Comparison of ENCODE assay signal across 24 cellular contexts in the genomic region with DNA sequence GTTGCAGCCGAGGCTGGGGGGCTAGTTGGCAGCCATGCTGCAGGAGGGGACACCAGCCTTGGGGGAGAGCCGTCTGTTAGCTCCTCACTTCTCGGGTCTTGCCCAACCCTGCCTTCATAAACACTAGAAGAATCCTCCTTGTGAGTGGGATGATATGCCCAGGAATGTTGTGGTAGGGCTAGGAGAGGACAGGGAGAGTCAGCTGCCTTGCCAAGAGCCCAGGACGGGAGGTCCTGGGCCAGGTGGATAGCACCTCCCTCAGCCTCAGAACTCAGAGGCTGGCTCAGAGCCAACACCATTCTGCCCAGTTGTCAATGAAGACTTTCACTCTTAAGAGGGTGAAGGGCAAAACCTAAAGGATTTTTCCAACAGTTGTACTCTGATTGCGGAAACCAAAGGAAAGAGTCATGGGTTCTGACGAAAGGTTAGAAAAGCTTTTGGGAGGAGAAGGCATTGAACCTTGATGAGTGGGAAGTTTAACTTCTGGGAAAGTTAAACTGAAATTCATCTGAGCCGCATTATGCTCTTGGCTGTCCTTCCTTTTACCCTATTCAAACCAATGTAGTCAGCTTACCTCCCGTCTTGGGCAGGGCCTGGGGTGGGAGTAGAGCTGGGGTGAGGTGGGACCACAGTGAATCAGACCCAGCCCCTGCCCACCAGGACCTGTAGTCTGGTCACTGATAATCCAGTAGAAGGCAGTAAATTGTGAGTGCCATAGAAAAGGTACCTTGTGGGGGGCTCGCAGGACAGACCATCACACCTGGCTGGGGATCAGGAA.
DNase-seq lines count a peak whose midpoint lies in the region; ATAC-seq and TF ChIP-seq lines count a peak whose summit lies in the region.
"Had no signal": no experiment of that assay in that cellular context is flagged by ENCODE, and none has a peak within 500 bp of the region (broad histone marks: within the 10 kb centered on the region; RNA-seq: fewer than 3 reads in every experiment).

No MANE protein-coding gene starts in this region.

- peak overlapping the region in 3 of 4 donors; percentile 4 to 64 (median 42) for H3K27ac ChIP-seq in tibial nerve
- H3K27ac ChIP-seq: brain microvascular endothelial cell, colonic mucosa, lower lobe of right lung, upper lobe of right lung had no signal

- no peak for TF ChIP-seq CTCF in tibial nerve (IDR thresholded peaks at IDR 0.05)

- peaks cover 37% of the 10 kb centered on the region for H3K4me1 Mint-ChIP-seq in activated naive CD4-positive, alpha-beta T cell treated with anti-CD3 and anti-CD28 coated beads, Interleukin-2, amount 50 U/mL, for 24 hours
- H3K4me1 Mint-ChIP-seq in activated naive CD8-positive, alpha-beta T cell treated with anti-CD3 and anti-CD28 coated beads, Interleukin-2, amount 50 U/mL, for 24 hours: peaks cover 26% of the 10 kb centered on the region
- peaks cover 38% of the 10 kb centered on the region in 2 donors for H3K4me1 Mint-ChIP-seq in natural killer cell treated with Interleukin-12 subunit alpha and Interleukin-12 subunit beta and Interleukin-15 and Interleukin-18, amount 100 ng/mL, for 72 hours (ENCODE audit: low read depth in 2 of 2)

- no peaks in the 10 kb centered on the region for H3K36me3 Mint-ChIP-seq in activated naive CD4-positive, alpha-beta T cell treated with anti-CD3 and anti-CD28 coated beads, Interleukin-2, amount 50 U/mL, for 24 hours
- no peaks in the 10 kb centered on the region for H3K36me3 Mint-ChIP-seq in activated naive CD8-positive, alpha-beta T cell treated with anti-CD3 and anti-CD28 coated beads, Interleukin-2, amount 50 U/mL, for 24 hours (ENCODE audit: low read depth)
- no peaks in the 10 kb centered on the region for H3K36me3 Mint-ChIP-seq in natural killer cell treated with Interleukin-12 subunit alpha and Interleukin-12 subunit beta and Interleukin-15 and Interleukin-18, amount 100 ng/mL, for 72 hours
- H3K36me3 Mint-ChIP-seq: activated CD8-positive, alpha-beta memory T cell treated with anti-CD3 and anti-CD28 coated beads, Interleukin-2, amount 10 ng/mL, durations not matched to agents 7 days and 5 days had no signal

- H3K36me3 ChIP-seq in tibial nerve: no peaks in the 10 kb centered on the region
- H3K36me3 ChIP-seq: brain microvascular endothelial cell, colonic mucosa, lower lobe of right lung, spleen, upper lobe of right lung had no signal

- no peak for TF ChIP-seq EP300 in tibial nerve (IDR thresholded peaks at IDR 0.05)

- ATAC-seq in activated naive CD8-positive, alpha-beta T cell treated with anti-CD3 and anti-CD28 coated beads, Interleukin-2, amount 50 U/mL, for 24 hours: no peak
- no peak for ATAC-seq in natural killer cell treated with Interleukin-12 subunit alpha and Interleukin-12 subunit beta and Interleukin-15 and Interleukin-18, amount 100 ng/mL, for 72 hours
- ATAC-seq: activated CD8-positive, alpha-beta memory T cell treated with anti-CD3 and anti-CD28 coated beads, Interleukin-2, amount 10 ng/mL, durations not matched to agents 7 days and 5 days; lower lobe of right lung; mucosa of descending colon; Right ventricle myocardium inferior; stimulated activated naive CD8-positive, alpha-beta T cell treated with anti-CD3 and anti-CD28 coated beads, Interleukin-15, Interleukin-2, amounts not matched to agents 100 U/mL and 50 U/mL, for 24 hours; upper lobe of right lung had no signal

- peak overlapping the region; percentile 52 for H3K27ac Mint-ChIP-seq in activated naive CD4-positive, alpha-beta T cell treated with anti-CD3 and anti-CD28 coated beads, Interleukin-2, amount 50 U/mL, for 24 hours
- peak overlapping the region; percentile 63 for H3K27ac Mint-ChIP-seq in activated naive CD8-positive, alpha-beta T cell treated with anti-CD3 and anti-CD28 coated beads, Interleukin-2, amount 50 U/mL, for 24 hours
- H3K27ac Mint-ChIP-seq in natural killer cell treated with Interleukin-12 subunit alpha and Interleukin-12 subunit beta and Interleukin-15 and Interleukin-18, amount 100 ng/mL, for 72 hours: peak overlapping the region; percentile 64 to 74
- H3K27ac Mint-ChIP-seq: activated CD8-positive, alpha-beta memory T cell treated with anti-CD3 and anti-CD28 coated beads, Interleukin-2, amount 10 ng/mL, durations not matched to agents 7 days and 5 days; activated T-helper 2 cell treated with anti-CD3 and anti-CD28 coated beads, Interferon-gamma antibody, Interleukin-2, Interleukin-4, amounts not matched to agents 10 μg/mL and 5 μg/mL and 100 μg/mL, durations not matched to agents 14 hours and 24 hours and 36 hours had no signal

- H3K4me3 ChIP-seq in tibial nerve: no peak overlapping the region
- H3K4me3 ChIP-seq: colonic mucosa, lower lobe of right lung, mucosa of descending colon, upper lobe of right lung had no signal

- H3K4me3 Mint-ChIP-seq in activated naive CD4-positive, alpha-beta T cell treated with anti-CD3 and anti-CD28 coated beads, Interleukin-2, amount 50 U/mL, for 24 hours: peak overlapping the region; percentile 92
- H3K4me3 Mint-ChIP-seq in activated naive CD8-positive, alpha-beta T cell treated with anti-CD3 and anti-CD28 coated beads, Interleukin-2, amount 50 U/mL, for 24 hours: no peak overlapping the region
- peak overlapping the region; percentile 83 for H3K4me3 Mint-ChIP-seq in natural killer cell treated with Interleukin-12 subunit alpha and Interleukin-12 subunit beta and Interleukin-15 and Interleukin-18, amount 100 ng/mL, for 72 hours
- H3K4me3 Mint-ChIP-seq: activated CD8-positive, alpha-beta memory T cell treated with anti-CD3 and anti-CD28 coated beads, Interleukin-2, amount 10 ng/mL, durations not matched to agents 7 days and 5 days had no signal

- H3K9me3 Mint-ChIP-seq in activated naive CD4-positive, alpha-beta T cell treated with anti-CD3 and anti-CD28 coated beads, Interleukin-2, amount 50 U/mL, for 24 hours: no peaks in the 10 kb centered on the region
- H3K9me3 Mint-ChIP-seq in activated naive CD8-positive, alpha-beta T cell treated with anti-CD3 and anti-CD28 coated beads, Interleukin-2, amount 50 U/mL, for 24 hours: no peaks in the 10 kb centered on the region
- H3K9me3 Mint-ChIP-seq in natural killer cell treated with Interleukin-12 subunit alpha and Interleukin-12 subunit beta and Interleukin-15 and Interleukin-18, amount 100 ng/mL, for 72 hours: no peaks in the 10 kb centered on the region
- H3K9me3 Mint-ChIP-seq: activated T-helper 2 cell treated with anti-CD3 and anti-CD28 coated beads, Interferon-gamma antibody, Interleukin-2, Interleukin-4, amounts not matched to agents 10 μg/mL and 5 μg/mL and 100 μg/mL, durations not matched to agents 14 hours and 24 hours and 36 hours had no signal

- TF ChIP-seq POLR2A in tibial nerve (IDR thresholded peaks at IDR 0.05): no peak

- H3K27me3 ChIP-seq in tibial nerve: no peaks in the 10 kb centered on the region
- H3K27me3 ChIP-seq: brain microvascular endothelial cell, colonic mucosa, spleen, upper lobe of right lung had no signal

- peaks cover 0 to 38% (median 6%) of the 10 kb centered on the region in 4 donors for H3K4me1 ChIP-seq in tibial nerve

- DNase-seq in activated naive CD4-positive, alpha-beta T cell (lab: John Stamatoyannopoulos, UW): no peak
- no peak for DNase-seq in activated naive CD8-positive, alpha-beta T cell treated with anti-CD3 and anti-CD28 coated beads, Interleukin-2, amount 50 U/mL, for 24 hours
- DNase-seq in natural killer cell treated with Interleukin-12 subunit alpha and Interleukin-12 subunit beta and Interleukin-15 and Interleukin-18, amount 100 ng/mL, for 72 hours (ENCODE audit: low spot score): no peak
- DNase-seq in tibial nerve (ENCODE audit: low spot score in 2 of 2) (no peak), NOMO-1 treated with DMSO at 0.1 percent for 48 hours (lab: John Stamatoyannopoulos, UW; ENCODE audit: unreplicated experiment) (no peak), NCI-H446 (lab: John Stamatoyannopoulos, UW) (no peak)
- DNase-seq in activated CD4-positive, alpha-beta T cell treated with anti-CD3 and anti-CD28 coated beads, Interleukin-2, amount 50 U/mL, for 4 hours: no peak
- DNase-seq: activated CD8-positive, alpha-beta memory T cell treated with anti-CD3 and anti-CD28 coated beads, Interleukin-2, amount 10 ng/mL, durations not matched to agents 7 days and 5 days; brain microvascular endothelial cell; C1 segment of cervical spinal cord; colonic mucosa; DMS153; lower lobe of right lung; NCI-H146; occipital lobe; retina; stimulated activated CD4-positive, alpha-beta T cell treated with anti-CD3 and anti-CD28 coated beads, Interleukin-4, amount 100 ng/mL, for 1 hour; stimulated activated naive CD8-positive, alpha-beta T cell treated with anti-CD3 and anti-CD28 coated beads, Interleukin-15, Interleukin-2, amounts not matched to agents 100 U/mL and 50 U/mL, for 24 hours; upper lobe of right lung had no signal

- 67 to 69% methylated on average over 9 of the region's 9 CpGs for WGBS in tibial nerve, 2 donors

- H3K27me3 Mint-ChIP-seq in activated naive CD4-positive, alpha-beta T cell treated with anti-CD3 and anti-CD28 coated beads, Interleukin-2, amount 50 U/mL, for 24 hours: no peaks in the 10 kb centered on the region
- no peaks in the 10 kb centered on the region for H3K27me3 Mint-ChIP-seq in activated naive CD8-positive, alpha-beta T cell treated with anti-CD3 and anti-CD28 coated beads, Interleukin-2, amount 50 U/mL, for 24 hours
- H3K27me3 Mint-ChIP-seq in natural killer cell treated with Interleukin-12 subunit alpha and Interleukin-12 subunit beta and Interleukin-15 and Interleukin-18, amount 100 ng/mL, for 72 hours: peaks cover 0 to 6% of the 10 kb centered on the region in 2 donors

- no peaks in the 10 kb centered on the region for H3K9me3 ChIP-seq in tibial nerve
- H3K9me3 ChIP-seq: colonic mucosa, lower lobe of right lung, mucosa of descending colon, spleen, upper lobe of right lung had no signal
